27 cellular contexts compared by ENCODE assay signal in the genomic region with DNA sequence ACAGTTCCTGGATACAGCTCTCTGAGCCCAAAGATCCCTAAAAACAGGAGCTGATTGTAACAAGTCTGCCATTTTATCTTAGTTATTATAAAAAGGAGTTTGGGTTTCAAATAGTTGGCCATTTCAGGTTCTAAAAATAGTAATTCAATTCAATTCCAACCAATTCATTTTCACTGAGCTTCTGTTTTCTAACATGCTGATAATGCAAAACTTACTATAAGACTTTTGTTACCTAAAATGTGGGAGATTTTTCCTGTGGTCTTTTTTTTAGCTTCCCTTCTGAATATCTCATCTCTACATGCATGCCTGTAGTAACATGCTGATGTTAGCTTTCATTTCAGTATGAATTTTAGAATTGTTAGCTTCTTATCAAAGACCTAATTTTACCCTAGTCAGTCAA.
"Had no signal": no experiment of that assay in that cellular context is flagged by ENCODE, and none has a peak within 500 bp of the region (broad histone marks: within the 10 kb centered on the region; RNA-seq: fewer than 3 reads in every experiment).

No MANE protein-coding gene starts in this region.

- H3K9me3 ChIP-seq: spleen, transverse colon had no signal

- H3K36me3 ChIP-seq: transverse colon, WERI-Rb-1 had no signal

- DNase-seq: activated CD4-positive, alpha-beta memory T cell treated with anti-CD3 and anti-CD28 coated beads, Interleukin-2, amount 10 ng/mL, durations not matched to agents 7 days and 5 days; activated CD4-positive, alpha-beta T cell treated with anti-CD3 and anti-CD28 coated beads, Interleukin-2, amount 10 ng/mL, durations not matched to agents 7 days and 5 days; activated CD4-positive, CD25-positive, alpha-beta regulatory T cell treated with anti-CD3 and anti-CD28 coated beads, Interleukin-2, amount 50 U/mL, for 72 hours; activated T-cell treated with anti-CD3 and anti-CD28 coated beads, Interleukin-2, amount 50 U/mL, for 4 hours; anterior cingulate cortex; endodermal cell; head of caudate nucleus; hippocampal formation; left cardiac atrium; left ventricle myocardium superior; midbrain; naive thymus-derived CD4-positive, alpha-beta T cell; nucleus accumbens; right cardiac atrium; spleen; stimulated activated naive CD4-positive, alpha-beta T cell treated with Interleukin-2 at 50 U/mL for 16 hours; T-helper 17 cell; T1000; transverse colon; WERI-Rb-1 had no signal

- H3K4me3 Mint-ChIP-seq: activated CD4-positive, alpha-beta memory T cell treated with anti-CD3 and anti-CD28 coated beads, Interleukin-2, amount 10 ng/mL, durations not matched to agents 7 days and 5 days; activated CD4-positive, alpha-beta T cell treated with anti-CD3 and anti-CD28 coated beads, Interleukin-2, amount 10 ng/mL, durations not matched to agents 7 days and 5 days; activated naive CD4-positive, alpha-beta T cell treated with anti-CD3 and anti-CD28 coated beads, Interleukin-2, amount 50 U/mL, for 24 hours; activated T-cell treated with anti-CD3 and anti-CD28 coated beads, Interleukin-2, amount 50 U/mL, for 4 hours; central memory CD8-positive, alpha-beta T cell; dendritic cell treated with granulocyte-macrophage colony-stimulating factor and Interleukin-4, amounts not matched to agents 40 ng/mL and 50 ng/mL, for 4 days; endodermal cell; T-helper 17 cell had no signal

- H3K27me3 ChIP-seq: spleen, transverse colon had no signal

- ATAC-seq: esophagus mucosa; left cardiac atrium; naive thymus-derived CD4-positive, alpha-beta T cell; right cardiac atrium; T-helper 17 cell had no signal

- H3K27ac ChIP-seq: transverse colon, WERI-Rb-1 had no signal

- H3K27ac Mint-ChIP-seq: activated CD4-positive, alpha-beta memory T cell treated with anti-CD3 and anti-CD28 coated beads, Interleukin-2, amount 10 ng/mL, durations not matched to agents 7 days and 5 days; activated CD4-positive, alpha-beta T cell treated with anti-CD3 and anti-CD28 coated beads, Interleukin-2, amount 10 ng/mL, durations not matched to agents 7 days and 5 days; dendritic cell treated with granulocyte-macrophage colony-stimulating factor and Interleukin-4, amounts not matched to agents 40 ng/mL and 50 ng/mL, for 4 days; endodermal cell had no signal

- H3K9me3 Mint-ChIP-seq: activated CD4-positive, alpha-beta memory T cell treated with anti-CD3 and anti-CD28 coated beads, Interleukin-2, amount 10 ng/mL, durations not matched to agents 7 days and 5 days; activated CD4-positive, alpha-beta T cell treated with anti-CD3 and anti-CD28 coated beads, Interleukin-2, amount 10 ng/mL, durations not matched to agents 7 days and 5 days; activated naive CD4-positive, alpha-beta T cell treated with anti-CD3 and anti-CD28 coated beads, Interleukin-2, amount 50 U/mL, for 24 hours; activated T-cell treated with anti-CD3 and anti-CD28 coated beads, Interleukin-2, amount 50 U/mL, for 4 hours; activated T-helper 2 cell treated with anti-CD3 and anti-CD28 coated beads, Interferon-gamma antibody, Interleukin-2, Interleukin-4, amounts not matched to agents 10 μg/mL and 5 μg/mL and 100 μg/mL, durations not matched to agents 14 hours and 24 hours and 36 hours; central memory CD8-positive, alpha-beta T cell; dendritic cell treated with granulocyte-macrophage colony-stimulating factor and Interleukin-4, amounts not matched to agents 40 ng/mL and 50 ng/mL, for 4 days; endodermal cell; naive thymus-derived CD4-positive, alpha-beta T cell had no signal

- H3K27me3 Mint-ChIP-seq: activated CD4-positive, alpha-beta memory T cell treated with anti-CD3 and anti-CD28 coated beads, Interleukin-2, amount 10 ng/mL, durations not matched to agents 7 days and 5 days; activated CD4-positive, alpha-beta T cell treated with anti-CD3 and anti-CD28 coated beads, Interleukin-2, amount 10 ng/mL, durations not matched to agents 7 days and 5 days; activated naive CD4-positive, alpha-beta T cell treated with anti-CD3 and anti-CD28 coated beads, Interleukin-2, amount 50 U/mL, for 24 hours; central memory CD8-positive, alpha-beta T cell; dendritic cell treated with granulocyte-macrophage colony-stimulating factor and Interleukin-4, amounts not matched to agents 40 ng/mL and 50 ng/mL, for 4 days; naive thymus-derived CD4-positive, alpha-beta T cell; T-helper 17 cell had no signal

- FAIRE-seq: bronchial epithelial cell, keratinocyte had no signal

- H3K4me3 ChIP-seq: spleen, transverse colon had no signal
